8 cellular contexts compared by ENCODE assay signal in the genomic region with DNA sequence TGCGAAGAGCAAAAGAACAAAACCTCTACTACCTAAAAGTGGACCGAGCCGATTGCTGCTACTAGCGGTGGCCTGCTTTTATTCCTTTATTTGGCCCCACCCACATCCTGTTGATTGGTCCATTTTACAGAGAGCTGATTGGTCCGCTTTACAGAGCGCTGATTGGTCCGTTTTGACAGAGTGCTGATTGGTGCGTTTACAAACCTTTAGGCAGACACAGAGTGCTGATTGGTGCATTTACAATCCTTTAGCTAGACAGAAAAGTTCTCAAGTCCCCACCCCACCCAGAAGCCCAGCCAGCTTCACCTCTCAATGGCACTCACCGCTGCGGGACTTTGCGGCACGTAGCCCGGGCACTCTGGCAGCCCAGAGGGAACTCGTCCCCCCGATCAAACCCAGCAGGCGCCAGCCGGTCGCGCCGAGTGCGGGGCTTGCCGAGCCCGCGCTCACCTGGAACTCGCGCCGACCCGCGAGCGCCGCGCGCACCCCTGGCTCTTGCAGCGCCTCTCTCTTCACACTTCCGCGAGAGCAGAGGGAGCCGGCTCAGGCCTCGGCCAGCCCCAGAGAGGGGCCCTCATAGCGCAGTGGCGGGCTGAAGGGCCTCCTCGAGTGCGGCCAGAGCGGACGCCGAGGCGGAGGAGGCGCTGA. TPM values are rescaled to one million over a fixed set of nuclear protein-coding genes. Genes with fewer than 3 reads are reported as not detected.
A peak's percentile ranks its signal among the peaks of the same experiment; 100 is the strongest.
DNase-seq lines count a peak whose midpoint lies in the region; ATAC-seq and TF ChIP-seq lines count a peak whose summit lies in the region.

No MANE protein-coding gene starts in this region.

- peaks cover 0 to 3% (median 0%) of the 10 kb centered on the region in 9 donors for H3K9me3 Mint-ChIP-seq in naive thymus-derived CD8-positive, alpha-beta T cell

- peak; percentile 59 to 66 for ATAC-seq in naive thymus-derived CD8-positive, alpha-beta T cell
- ATAC-seq in GM18519 (IDR thresholded peaks at IDR 0.05; ENCODE audit: low FRiP score, unreplicated experiment) (no peak), HG03025 (IDR thresholded peaks at IDR 0.05; ENCODE audit: low FRiP score, unreplicated experiment) (no peak)

- TF ChIP-seq CTCF in uterus (IDR thresholded peaks at IDR 0.05) = no peak

- no peaks in the 10 kb centered on the region for H3K36me3 Mint-ChIP-seq in naive thymus-derived CD8-positive, alpha-beta T cell

- no peaks in the 10 kb centered on the region for H3K4me1 ChIP-seq in uterus

- H3K27ac ChIP-seq in uterus = no peak overlapping the region

- H3K9me3 ChIP-seq in uterus = no peaks in the 10 kb centered on the region

- peaks cover 0 to 3% (median 1%) of the 10 kb centered on the region in 4 donors for H3K4me1 Mint-ChIP-seq in naive thymus-derived CD8-positive, alpha-beta T cell

- no peak for TF ChIP-seq POLR2A in uterus (IDR thresholded peaks at IDR 0.05)

- H3K36me3 ChIP-seq in uterus = no peaks in the 10 kb centered on the region

- POLR2A ChIA-PET in naive thymus-derived CD8-positive, alpha-beta T cell (lab: Charles Lee) = no interaction called here

- peak overlapping the region in 2 of 10 donors; percentile 18 to 42 for H3K27ac Mint-ChIP-seq in naive thymus-derived CD8-positive, alpha-beta T cell

- no peaks in the 10 kb centered on the region for H3K27me3 ChIP-seq in uterus

- H3K4me3 Mint-ChIP-seq in naive thymus-derived CD8-positive, alpha-beta T cell = peak overlapping the region; percentile 26 to 70 (median 62)

- DNase-seq in NCI-H1092 (lab: John Stamatoyannopoulos, UW) = peak; percentile 62
- DNase-seq in dermis blood vessel endothelial cell = peak; percentile 41
- DNase-seq in naive thymus-derived CD8-positive, alpha-beta T cell = peak in 5 of 10 donors; percentile 2 to 25 (median 8)
- no peak for DNase-seq in DMS 273 (lab: John Stamatoyannopoulos, UW; ENCODE audit: unreplicated experiment)
- DNase-seq in uterus = no peak

- peaks cover 0 to 19% (median 4%) of the 10 kb centered on the region in 5 donors for H3K27me3 Mint-ChIP-seq in naive thymus-derived CD8-positive, alpha-beta T cell

- H3K4me3 ChIP-seq in GM08714 (ENCODE audit: low read length) (peak overlapping the region; percentile 21; the same call in 1 of the 2 replicates), uterus (peak overlapping the region in 1 of 2 donors; percentile 19)

- intact Hi-C loops in uterus (cut with DNase I; ENCODE audit: low total_unique reads) = no loop called here

RNA-seq across cellular contexts. Expression of a gene that starts 8.7 kb away (rescaled TPM):
- total RNA-seq in dermis blood vessel endothelial cell = 37.2 and 63.8 TPM in 2 replicates
- total RNA-seq in naive thymus-derived CD8-positive, alpha-beta T cell = under 1 TPM; 0.47 to 0.69 TPM
- under 1 TPM in 2 of 3 donors, not detected in 1; 0.05 to 0.31 TPM for polyA plus RNA-seq in naive thymus-derived CD8-positive, alpha-beta T cell
- 10 to 100 TPM; 13.8 to 34.6 (median 20.8) TPM for total RNA-seq in uterus

Comparison
In these comparisons a context has a peak if more than half of its experiments do, and no peak if none do; other contexts are left out.
1. DNase-seq: peak in NCI-H1092 (single experiment) and dermis blood vessel endothelial cell (single experiment); none in DMS 273 (single experiment) and uterus (0 of 2).
2. ATAC-seq: peak in naive thymus-derived CD8-positive, alpha-beta T cell (2 of 2); none in GM18519 (single experiment) and HG03025 (single experiment).
3. RNA of a gene that starts 8.7 kb away (total RNA-seq): 37.2 to 63.8 TPM in dermis blood vessel endothelial cell and 13.8 to 34.6 TPM in uterus; 0.47 to 0.69 TPM in naive thymus-derived CD8-positive, alpha-beta T cell; every median in the first group is over 4 times any median in the second.